Comparison of ENCODE assay signal across 24 cellular contexts in genomic region chr9:129060991-129061390, GRCh38.
"Had no signal": no experiment of that assay in that cellular context is flagged by ENCODE, and none has a peak within 500 bp of the region (broad histone marks: within the 10 kb centered on the region; RNA-seq: fewer than 3 reads in every experiment).

No MANE protein-coding gene starts in this region.

- DNase-seq: stimulated activated CD4-positive, alpha-beta T cell treated with anti-CD3 and anti-CD28 coated beads, Interleukin-2, amount 100 ng/mL, for 48 hours; stimulated activated CD4-positive, alpha-beta T cell treated with anti-CD3 and anti-CD28 coated beads, Interleukin-4, amount 100 ng/mL, for 1 hour; stimulated activated CD4-positive, alpha-beta T cell treated with anti-CD3 and anti-CD28 coated beads, Interleukin-4, amount 100 ng/mL, for 24 hours; stimulated activated CD4-positive, alpha-beta T cell treated with anti-CD3 and anti-CD28 coated beads, Interleukin-4, amount 100 ng/mL, for 4 hours; stimulated activated CD8-positive, alpha-beta memory T cell treated with anti-CD3 and anti-CD28 coated beads, Interleukin-4, amount 100 ng/mL, for 48 hours; stimulated activated naive B cell treated with anti-CD40 and anti-IgM and Interleukin-4, amounts not matched to agents 10 μg/mL and 1 μg/mL and 100 μg/mL, for 72 hours; stimulated activated naive CD4-positive, alpha-beta T cell; stimulated activated naive CD4-positive, alpha-beta T cell treated with Interleukin-2 at 50 U/mL for 16 hours; stimulated activated naive CD8-positive, alpha-beta T cell treated with anti-CD3 and anti-CD28 coated beads, Interleukin-15, amount 100 ng/mL, for 72 hours; stimulated activated naive CD8-positive, alpha-beta T cell treated with anti-CD3 and anti-CD28 coated beads, Interleukin-15, Interleukin-2, amounts not matched to agents 100 U/mL and 50 U/mL, for 24 hours; stomach; substantia nigra; testis; thyroid gland; tibial artery; transverse colon; trophoblast cell; upper lobe of left lung; upper lobe of right lung; uterus had no signal

- H3K27me3 ChIP-seq: stomach, suprapubic skin, testis, thyroid gland, tibial artery, tibial nerve, transverse colon, upper lobe of left lung, upper lobe of right lung, uterus, vagina had no signal

- H3K4me3 ChIP-seq: stomach, suprapubic skin, testis, thoracic aorta, thyroid gland, tibial artery, tibial nerve, transverse colon, upper lobe of left lung, upper lobe of right lung, uterus, vagina had no signal

- H3K4me1 ChIP-seq: stomach, suprapubic skin, testis, thyroid gland, tibial artery, tibial nerve, transverse colon, upper lobe of left lung, uterus, vagina had no signal

- H3K9me3 ChIP-seq: stomach, suprapubic skin, testis, thoracic aorta, thyroid gland, tibial artery, tibial nerve, transverse colon, upper lobe of left lung, upper lobe of right lung, uterus, vagina had no signal

- H3K27ac ChIP-seq: stomach, suprapubic skin, testis, thoracic aorta, thyroid gland, tibial artery, tibial nerve, transverse colon, upper lobe of left lung, upper lobe of right lung, uterus, vagina had no signal

- H3K36me3 ChIP-seq: uterus had no signal
